23 cellular contexts compared by ENCODE assay signal in genomic region chr15:85745525-85745924, GRCh38. TPM values are rescaled to one million over a fixed set of nuclear protein-coding genes. Genes with fewer than 3 reads are reported as not detected.
A peak's percentile ranks its signal among the peaks of the same experiment; 100 is the strongest.
DNase-seq lines count a peak whose midpoint lies in the region; ATAC-seq and TF ChIP-seq lines count a peak whose summit lies in the region.
"Had no signal": no experiment of that assay in that cellular context is flagged by ENCODE, and none has a peak within 500 bp of the region (broad histone marks: within the 10 kb centered on the region; RNA-seq: fewer than 3 reads in every experiment).

No MANE protein-coding gene starts in this region.

- no peak overlapping the region for H3K4me3 ChIP-seq in lung
- no peak overlapping the region for H3K4me3 ChIP-seq in spleen
- H3K4me3 ChIP-seq in tibial nerve = no peak overlapping the region
- H3K4me3 ChIP-seq: BLaER1 treated with 17β-estradiol and CSF1 and Interleukin-3, amounts not matched to agents 10 nM and 100 nM; heart left ventricle; PC-9; prostate gland; SJSA1 had no signal

- TF ChIP-seq POLR2A in spleen (IDR thresholded peaks at IDR 0.05) (no peak), tibial nerve (IDR thresholded peaks at IDR 0.05) (no peak)

- H3K36me3 ChIP-seq in lung (ENCODE audit: control insufficient read depth in 2 of 2, insufficient read depth in 2 of 2, low read length in 2 of 2) = peaks cover 55 to 67% of the 10 kb centered on the region in 2 donors
- H3K36me3 ChIP-seq in spleen = peaks cover 6 to 94% (median 83%) of the 10 kb centered on the region in 6 donors
- H3K36me3 ChIP-seq in tibial nerve = peaks cover 4 to 84% (median 37%) of the 10 kb centered on the region in 3 donors

- TF ChIP-seq EP300 in tibial nerve (IDR thresholded peaks at IDR 0.05) = no peak

- no peaks in the 10 kb centered on the region for H3K4me1 Mint-ChIP-seq in activated naive CD4-positive, alpha-beta T cell treated with anti-CD3 and anti-CD28 coated beads, Interleukin-2, amount 10 ng/mL, durations not matched to agents 7 days and 5 days
- peaks cover 90% of the 10 kb centered on the region for H3K4me1 Mint-ChIP-seq in brain

- peaks cover 69% of the 10 kb centered on the region for H3K36me3 Mint-ChIP-seq in activated naive CD4-positive, alpha-beta T cell treated with anti-CD3 and anti-CD28 coated beads, Interleukin-2, amount 10 ng/mL, durations not matched to agents 7 days and 5 days
- peaks cover 0 to 10% of the 10 kb centered on the region in 2 donors for H3K36me3 Mint-ChIP-seq in activated naive CD4-positive, alpha-beta T cell treated with anti-CD3 and anti-CD28 coated beads, Interleukin-2, amount 50 U/mL, for 72 hours
- peaks cover 76% of the 10 kb centered on the region for H3K36me3 Mint-ChIP-seq in brain

- peaks cover 0 to 5% of the 10 kb centered on the region in 2 donors for H3K4me1 ChIP-seq in lung (ENCODE audit: control insufficient read depth in 2 of 2, insufficient read depth in 2 of 2, low read length in 2 of 2)
- peaks cover 0 to 32% (median 12%) of the 10 kb centered on the region in 6 donors for H3K4me1 ChIP-seq in spleen
- peaks cover 0 to 56% (median 5%) of the 10 kb centered on the region in 4 donors for H3K4me1 ChIP-seq in tibial nerve
- H3K4me1 ChIP-seq: prostate gland, SJSA1 had no signal

- H3K4me3 Mint-ChIP-seq in activated naive CD4-positive, alpha-beta T cell treated with anti-CD3 and anti-CD28 coated beads, Interleukin-2, amount 10 ng/mL, durations not matched to agents 7 days and 5 days = no peak overlapping the region
- no peak overlapping the region for H3K4me3 Mint-ChIP-seq in brain
- H3K4me3 Mint-ChIP-seq: mesothelial cell of epicardium; T-helper 1 cell treated with Interleukin-12 subunit alpha and Interleukin-12 subunit beta and Interleukin-4 antibody, amounts not matched to agents 30 μg/mL and 1 μg/mL, for 36 hours had no signal

- no peaks in the 10 kb centered on the region for H3K9me3 Mint-ChIP-seq in activated naive CD4-positive, alpha-beta T cell treated with anti-CD3 and anti-CD28 coated beads, Interleukin-2, amount 10 ng/mL, durations not matched to agents 7 days and 5 days
- H3K9me3 Mint-ChIP-seq in activated naive CD4-positive, alpha-beta T cell treated with anti-CD3 and anti-CD28 coated beads, Interleukin-2, amount 50 U/mL, for 72 hours = no peaks in the 10 kb centered on the region
- no peaks in the 10 kb centered on the region for H3K9me3 Mint-ChIP-seq in brain
- H3K9me3 Mint-ChIP-seq: mesothelial cell of epicardium; T-helper 1 cell treated with Interleukin-12 subunit alpha and Interleukin-12 subunit beta and Interleukin-4 antibody, amounts not matched to agents 30 μg/mL and 1 μg/mL, for 36 hours had no signal

- peak overlapping the region; percentile 15 for H3K27ac Mint-ChIP-seq in activated naive CD4-positive, alpha-beta T cell treated with anti-CD3 and anti-CD28 coated beads, Interleukin-2, amount 10 ng/mL, durations not matched to agents 7 days and 5 days
- peak overlapping the region in 1 of 2 donors; percentile 24 for H3K27ac Mint-ChIP-seq in activated naive CD4-positive, alpha-beta T cell treated with anti-CD3 and anti-CD28 coated beads, Interleukin-2, amount 50 U/mL, for 72 hours
- H3K27ac Mint-ChIP-seq in brain = peak overlapping the region; percentile 87 to 97 (median 94)
- H3K27ac Mint-ChIP-seq: mesothelial cell of epicardium; T-helper 1 cell treated with Interleukin-12 subunit alpha and Interleukin-12 subunit beta and Interleukin-4 antibody, amounts not matched to agents 30 μg/mL and 1 μg/mL, for 36 hours had no signal

- no peak for ATAC-seq in activated naive CD4-positive, alpha-beta T cell treated with anti-CD3 and anti-CD28 coated beads, Interleukin-2, amount 50 U/mL, for 72 hours
- ATAC-seq in lung (ENCODE audit: insufficient read depth, low FRiP score) = no peak
- ATAC-seq in HG02852 (IDR thresholded peaks at IDR 0.05; ENCODE audit: unreplicated experiment) = no peak
- ATAC-seq in HG03342 (IDR thresholded peaks at IDR 0.05; ENCODE audit: unreplicated experiment) = no peak
- ATAC-seq: heart left ventricle, left colon had no signal

- CTCF ChIA-PET in activated naive CD4-positive, alpha-beta T cell treated with anti-CD3 and anti-CD28 coated beads, Interleukin-2, amount 10 ng/mL, durations not matched to agents 7 days and 5 days (lab: Charles Lee) = no interaction called here

- DNase-seq in activated naive CD4-positive, alpha-beta T cell treated with anti-CD3 and anti-CD28 coated beads, Interleukin-2, amount 10 ng/mL, durations not matched to agents 7 days and 5 days = no peak
- no peak for DNase-seq in activated naive CD4-positive, alpha-beta T cell treated with anti-CD3 and anti-CD28 coated beads, Interleukin-2, amount 50 U/mL, for 72 hours (ENCODE audit: low spot score in 2 of 2)
- DNase-seq in lung (ENCODE audit: low spot score) = peak; percentile 26
- peak; percentile 59 for DNase-seq in spleen
- DNase-seq in tibial nerve (ENCODE audit: low spot score in 2 of 2) = no peak
- DNase-seq: cerebellar nuclear complex; HCEC 1CT; left colon; NCI-H1694 treated with DMSO at 0.1 percent for 48 hours; NCI-H2171 treated with DMSO at 0.1 percent for 48 hours; NCI-H524; NK-92 treated with Interleukin-12 subunit alpha and Interleukin-12 subunit beta, amount 100 ng/mL, for 24 hours; PC-9 had no signal

- intact Hi-C loops in spleen (cut with DNase I; ENCODE audit: low total_unique reads) = no loop called here

- TF ChIP-seq CTCF in brain (conservative IDR thresholded peaks at IDR 0.05) (no peak), lung (IDR thresholded peaks at IDR 0.05; ENCODE audit: control extremely low read depth, extremely low read depth) (no peak), spleen (IDR thresholded peaks at IDR 0.05 in 8 of 11, conservative IDR thresholded peaks at IDR 0.05 in 3 of 11) (no peak), tibial nerve (IDR thresholded peaks at IDR 0.05) (no peak)

- no peaks in the 10 kb centered on the region for H3K27me3 Mint-ChIP-seq in activated naive CD4-positive, alpha-beta T cell treated with anti-CD3 and anti-CD28 coated beads, Interleukin-2, amount 10 ng/mL, durations not matched to agents 7 days and 5 days
- no peaks in the 10 kb centered on the region for H3K27me3 Mint-ChIP-seq in brain

- H3K27me3 ChIP-seq in lung (ENCODE audit: control insufficient read depth, insufficient read depth) (no peaks in the 10 kb centered on the region), spleen (replicated peaks in 1 of 7) (no peaks in the 10 kb centered on the region), tibial nerve (no peaks in the 10 kb centered on the region)
- H3K27me3 ChIP-seq: BLaER1 treated with 17β-estradiol and CSF1 and Interleukin-3, amounts not matched to agents 10 nM and 100 nM; heart left ventricle; SJSA1 had no signal

- H3K9me3 ChIP-seq in lung (ENCODE audit: control insufficient read depth in 2 of 2, insufficient read depth in 1 of 2, low read length in 1 of 2) (no peaks in the 10 kb centered on the region), spleen (no peaks in the 10 kb centered on the region), tibial nerve (no peaks in the 10 kb centered on the region)
- H3K9me3 ChIP-seq: BLaER1 treated with 17β-estradiol and CSF1 and Interleukin-3, amounts not matched to agents 10 nM and 100 nM; heart left ventricle; prostate gland; SJSA1 had no signal

- H3K27ac ChIP-seq in lung (ENCODE audit: low read depth in 1 of 2, low read length in 1 of 2) (peak overlapping the region in 1 of 2 donors; percentile 11), spleen (no peak overlapping the region), tibial nerve (no peak overlapping the region)
- H3K27ac ChIP-seq: BLaER1 treated with 17β-estradiol and CSF1 and Interleukin-3, amounts not matched to agents 10 nM and 100 nM; epithelial cell of prostate; heart left ventricle; PC-9; prostate gland; SJSA1 had no signal

- 84 to 86% methylated on average over 9 of the region's 9 CpGs for WGBS in lung, 2 donors
- 92 to 98% (median 95%) methylated on average over 9 of the region's 9 CpGs for WGBS in spleen, 5 donors
- 85 to 94% methylated on average over 9 of the region's 9 CpGs for WGBS in tibial nerve, 2 donors

RNA-seq across cellular contexts. Expression of gene KLHL25, which starts 49.2 kb away (rescaled TPM):
- 1 to 10 TPM; 6.0 to 9.2 TPM for total RNA-seq in activated naive CD4-positive, alpha-beta T cell treated with anti-CD3 and anti-CD28 coated beads, Interleukin-2, amount 50 U/mL, for 72 hours
- polyA plus RNA-seq in brain (ENCODE audit: insufficient read depth, low read depth, low replicate concordance) (14.7 TPM), lung (1 to 10 TPM; 3.0 to 6.1 TPM), spleen (1 to 10 TPM in 2 of 3 donors, under 1 TPM in 1; 1.00 to 2.4 (median 1.7) TPM)
- total RNA-seq in lung (1 to 10 TPM; 8.1 to 9.2 TPM), spleen (1 to 10 TPM; 2.7 to 4.6 (median 4.0) TPM), tibial nerve (10 to 100 TPM in 3 of 4 donors, 1 to 10 TPM in 1; 8.4 to 34.2 (median 12.6) TPM)

Comparison
In these comparisons a context has a peak if more than half of its experiments do, and no peak if none do; other contexts are left out.
1. DNase-seq: peak in lung (single experiment) and spleen (single experiment); none in activated naive CD4-positive, alpha-beta T cell treated with anti-CD3 and anti-CD28 coated beads, Interleukin-2, amount 10 ng/mL, durations not matched to agents 7 days and 5 days (single experiment), activated naive CD4-positive, alpha-beta T cell treated with anti-CD3 and anti-CD28 coated beads, Interleukin-2, amount 50 U/mL, for 72 hours (0 of 2) and tibial nerve (0 of 2).